1 cellular context compared by ENCODE assay signal in the genomic region with DNA sequence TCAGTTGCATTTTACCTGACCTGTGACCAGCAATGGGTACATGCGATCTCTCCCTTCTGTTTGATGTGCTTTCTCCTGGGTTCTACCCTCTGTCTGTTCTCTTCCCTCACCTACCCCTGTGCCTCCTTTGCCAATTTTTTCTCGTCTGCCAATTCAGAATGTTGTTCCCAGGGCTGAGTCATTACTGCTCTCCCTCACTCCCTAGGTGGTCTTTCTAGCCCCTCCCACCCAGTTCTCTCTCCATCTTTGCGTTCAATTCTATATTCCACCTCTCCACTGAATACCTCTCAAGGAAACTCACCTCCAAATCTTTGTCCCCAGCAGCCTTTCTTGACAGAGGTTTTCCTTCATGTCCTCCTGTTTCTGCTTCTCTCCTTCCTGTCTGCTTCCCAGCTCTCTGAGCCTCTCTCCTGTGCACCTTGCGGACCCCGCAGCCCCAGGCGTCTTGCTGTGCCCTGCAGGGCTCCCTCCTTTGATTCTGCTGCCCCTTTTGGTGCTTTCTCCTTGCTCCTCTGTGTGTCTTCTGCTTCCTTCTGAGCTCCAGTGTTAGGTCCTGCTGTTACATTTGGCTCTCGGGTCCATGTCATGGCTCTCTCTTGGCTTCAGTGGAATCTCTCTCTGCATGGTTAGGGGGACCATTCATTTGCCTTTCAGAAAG.
TF ChIP-seq lines count a peak whose summit lies in the region.

No MANE protein-coding gene starts in this region.

TF ChIP-seq in H1, 55 proteins besides CTCF, POLR2A, EP300 and RAD21 (continued from another document):
- TF ChIP-seq CBX8 (IDR thresholded peaks at IDR 0.05; ENCODE audit: borderline replicate concordance, low read depth, low read length) (no peak), BACH1 (IDR thresholded peaks at IDR 0.05; ENCODE audit: low read length) (no peak), CHD7 (IDR thresholded peaks at IDR 0.05; ENCODE audit: insufficient replicate concordance, low read length) (no peak), SRF (IDR thresholded peaks at IDR 0.05; ENCODE audit: low read depth, low read length) (no peak), ASH2L (IDR thresholded peaks at IDR 0.05; ENCODE audit: low read length) (no peak), SIRT6 (IDR thresholded peaks at IDR 0.05; ENCODE audit: low read length) (no peak), BRCA1 (IDR thresholded peaks at IDR 0.05; ENCODE audit: low read depth, low read length) (no peak), SIX5 (IDR thresholded peaks at IDR 0.05; ENCODE audit: low read depth, low read length) (no peak), GTF2F1 (IDR thresholded peaks at IDR 0.05; ENCODE audit: borderline replicate concordance, low read depth, low read length) (no peak), NANOG (IDR thresholded peaks at IDR 0.05; ENCODE audit: insufficient read depth, low read depth, low read length, poor library complexity, severe bottlenecking) (no peak), HDAC6 (IDR thresholded peaks at IDR 0.05; ENCODE audit: low read depth, low read length) (no peak), TAF7 (optimal IDR thresholded peaks at IDR 0.05; ENCODE audit: borderline replicate concordance, low read depth, low read length) (no peak), JUND (IDR thresholded peaks at IDR 0.05; ENCODE audit: low read length) (no peak), SUZ12 (IDR thresholded peaks at IDR 0.05; ENCODE audit: low read length) (no peak), KDM5A (IDR thresholded peaks at IDR 0.05; ENCODE audit: low read length) (no peak), SAP30 (IDR thresholded peaks at IDR 0.05; ENCODE audit: insufficient read depth, insufficient replicate concordance, low read length) (no peak), RXRA (IDR thresholded peaks at IDR 0.05; ENCODE audit: insufficient read depth, low read depth, low read length) (no peak), ATF2 (IDR thresholded peaks at IDR 0.05; ENCODE audit: low read length) (no peak), NRF1 (IDR thresholded peaks at IDR 0.05; ENCODE audit: low read depth, low read length) (no peak)
